1 cellular context compared by ENCODE assay signal in the genomic region with DNA sequence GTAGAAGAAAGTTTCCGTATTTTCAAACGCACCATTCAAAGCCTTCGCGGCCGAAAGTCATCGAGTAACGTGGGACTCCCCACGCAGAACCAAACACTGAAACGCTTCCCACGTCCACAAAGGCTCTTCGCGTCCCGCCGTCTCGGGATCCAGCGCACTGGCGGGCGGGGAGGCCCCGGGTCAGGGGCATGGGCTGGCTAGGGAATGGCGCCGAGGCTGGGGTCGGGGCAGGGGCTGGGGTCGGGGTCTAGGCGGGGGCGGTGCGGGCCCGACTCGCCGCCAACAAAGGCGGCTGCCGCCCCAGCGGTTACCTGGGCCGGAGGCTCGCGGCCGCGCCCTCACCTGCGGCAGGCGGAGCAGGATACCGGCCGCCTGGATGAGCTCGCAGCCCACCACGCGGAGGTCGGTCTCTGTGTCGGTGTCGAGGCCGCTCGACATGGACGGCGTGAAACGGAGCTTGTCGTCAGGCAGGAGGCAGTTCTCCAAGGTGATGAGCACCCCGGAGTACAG.
TF ChIP-seq lines count a peak whose summit lies in the region.

No MANE protein-coding gene starts in this region.

TF ChIP-seq in HCT116, 20 proteins besides CTCF, POLR2A, EP300 and RAD21:
- TF ChIP-seq FOSL1 (IDR thresholded peaks at IDR 0.05; ENCODE audit: low read depth) (no peak), JUND (IDR thresholded peaks at IDR 0.05) (no peak), ELF1 (IDR thresholded peaks at IDR 0.05; ENCODE audit: borderline replicate concordance, low read depth) (no peak), EZH2 (IDR thresholded peaks at IDR 0.05) (no peak)
- TF ChIP-seq, protein P1, sequence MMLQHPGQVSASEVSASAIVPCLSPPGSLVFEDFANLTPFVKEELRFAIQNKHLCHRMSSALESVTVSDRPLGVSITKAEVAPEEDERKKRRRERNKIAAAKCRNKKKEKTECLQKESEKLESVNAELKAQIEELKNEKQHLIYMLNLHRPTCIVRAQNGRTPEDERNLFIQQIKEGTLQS (IDR thresholded peaks at IDR 0.05): no peak
